In genomic region chr4:153676491-153676890, GRCh38 we compare ENCODE assay signal across 1 cellular context.
TF ChIP-seq lines count a peak whose summit lies in the region.

No MANE protein-coding gene starts in this region.

TF ChIP-seq in IMR-90, 13 proteins besides CTCF, POLR2A, EP300 and RAD21 (continued from another document):
- no peak for TF ChIP-seq RCOR1 (IDR thresholded peaks at IDR 0.05; ENCODE audit: insufficient replicate concordance, low read length)
- no peak for TF ChIP-seq MAFK (IDR thresholded peaks at IDR 0.05; ENCODE audit: low read depth, low read length)
